9 cellular contexts compared by ENCODE assay signal in genomic region chr12:25740617-25741016, GRCh38.
"Had no signal": no experiment of that assay in that cellular context is flagged by ENCODE, and none has a peak within 500 bp of the region (broad histone marks: within the 10 kb centered on the region; RNA-seq: fewer than 3 reads in every experiment).

No MANE protein-coding gene starts in this region.

- ATAC-seq: GM23338 had no signal

- FAIRE-seq: H1, H54 had no signal

- H3K4me2 ChIP-seq: GM23338, KMS-11 had no signal

- DNase-seq: H9, HCEC 1CT, IMR-90, Karpas-422, KBM-7 had no signal

- H3K27ac ChIP-seq: KMS-11 had no signal

- H3K4me3 ChIP-seq: GM23338 had no signal

- H2AFZ ChIP-seq: GM23338 had no signal

- H3K27ac Mint-ChIP-seq: GM23338, H9 had no signal

- H3K9ac ChIP-seq: KMS-11 had no signal

- H3K4me3 Mint-ChIP-seq: GM23338, H9 had no signal
